1 cellular context compared by ENCODE assay signal in genomic region chr19:18161691-18162039, GRCh38.
TF ChIP-seq lines count a peak whose summit lies in the region.

No MANE protein-coding gene starts in this region.

TF ChIP-seq in GM23338, 12 proteins besides CTCF, POLR2A, EP300 and RAD21 (continued from another document):
- TF ChIP-seq ZNF462 (CRISPR knock-in tag; IDR thresholded peaks at IDR 0.05) (no peak), REST (IDR thresholded peaks at IDR 0.05; ENCODE audit: unreplicated experiment) (no peak), CREB1 (CRISPR knock-in tag; IDR thresholded peaks at IDR 0.05; ENCODE audit: low read depth) (no peak), EZH2phosphoT487 (IDR thresholded peaks at IDR 0.05; ENCODE audit: unreplicated experiment) (no peak), ZNF331 (CRISPR knock-in tag; IDR thresholded peaks at IDR 0.05; ENCODE audit: low read depth) (no peak), EZH2 (IDR thresholded peaks at IDR 0.05; ENCODE audit: low read depth, unreplicated experiment) (no peak), JUNB (IDR thresholded peaks at IDR 0.05; ENCODE audit: unreplicated experiment) (no peak)
- TF ChIP-seq, protein P1, sequence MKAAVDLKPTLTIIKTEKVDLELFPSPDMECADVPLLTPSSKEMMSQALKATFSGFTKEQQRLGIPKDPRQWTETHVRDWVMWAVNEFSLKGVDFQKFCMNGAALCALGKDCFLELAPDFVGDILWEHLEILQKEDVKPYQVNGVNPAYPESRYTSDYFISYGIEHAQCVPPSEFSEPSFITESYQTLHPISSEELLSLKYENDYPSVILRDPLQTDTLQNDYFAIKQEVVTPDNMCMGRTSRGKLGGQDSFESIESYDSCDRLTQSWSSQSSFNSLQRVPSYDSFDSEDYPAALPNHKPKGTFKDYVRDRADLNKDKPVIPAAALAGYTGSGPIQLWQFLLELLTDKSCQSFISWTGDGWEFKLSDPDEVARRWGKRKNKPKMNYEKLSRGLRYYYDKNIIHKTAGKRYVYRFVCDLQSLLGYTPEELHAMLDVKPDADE (IDR thresholded peaks at IDR 0.05): no peak
